Comparison of ENCODE assay signal across 11 cellular contexts in genomic region chr10:79593377-79593776, GRCh38. TPM values are rescaled to one million over a fixed set of nuclear protein-coding genes. Genes with fewer than 3 reads are reported as not detected.
"Had no signal": no experiment of that assay in that cellular context is flagged by ENCODE, and none has a peak within 500 bp of the region (broad histone marks: within the 10 kb centered on the region; RNA-seq: fewer than 3 reads in every experiment).

No MANE protein-coding gene starts in this region.

- H3K36me3 ChIP-seq: HAP-1 had no signal

- H2AFZ ChIP-seq: GM23248 had no signal

- H3K4me1 ChIP-seq: HAP-1 had no signal

- DNase-seq: GM23248, GOT3, H7, HFFc6, IMR-90, KG1 had no signal

- H3K27ac ChIP-seq: GM23248 had no signal

- ATAC-seq: HCT116, K562 had no signal

- H3K9me3 ChIP-seq: HAP-1 had no signal

- H3K9ac ChIP-seq: GM23248 had no signal

- FAIRE-seq: K562 had no signal

- H3K4me3 ChIP-seq: GM23248, HAP-1, K562 had no signal

RNA-seq across cellular contexts. Expression of gene SFTPA1, which starts 17.4 kb away (rescaled TPM):
- total RNA-seq: GM23248, H4, H7, HFFc6, HT1080, IMR-90 had no signal
- polyA plus RNA-seq: GM23248, IMR-90 had no signal

RNA-seq across cellular contexts. Expression of gene SFTPA2, which starts 33.2 kb away (rescaled TPM):
- total RNA-seq: GM23248, H4, H7, HFFc6, HT1080, IMR-90 had no signal
- polyA plus RNA-seq: GM23248, IMR-90, K562 had no signal
